ENCODE assay signal across 3 cellular contexts in the genomic region with DNA sequence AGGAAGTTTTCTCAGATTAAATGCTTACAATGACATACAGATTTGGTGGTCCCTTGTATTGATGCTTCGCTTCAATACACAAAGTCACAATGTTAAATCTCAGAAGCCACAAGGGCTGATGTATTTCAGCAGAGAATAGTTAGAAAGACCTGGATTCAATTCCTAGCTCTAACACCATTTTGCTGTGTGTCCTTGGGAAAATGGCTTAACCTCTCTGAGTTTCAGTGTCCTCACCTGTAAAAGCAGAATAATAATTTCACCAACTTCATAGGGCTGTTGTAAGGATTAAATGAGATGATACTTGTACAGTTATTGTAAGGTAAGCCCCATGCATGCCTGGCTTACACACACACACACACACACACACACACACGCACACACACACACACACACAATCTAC.
A peak's percentile ranks its signal among the peaks of the same experiment; 100 is the strongest.
TF ChIP-seq lines count a peak whose summit lies in the region.

No MANE protein-coding gene starts in this region.

TF ChIP-seq in A549, 52 proteins besides CTCF, POLR2A, EP300 and RAD21:
- TF ChIP-seq ZFP36 (IDR thresholded peaks at IDR 0.05; ENCODE audit: borderline replicate concordance, partially characterized antibody) (peak; percentile 55), ESRRA (IDR thresholded peaks at IDR 0.05; ENCODE audit: borderline replicate concordance, low read length) (no peak)

TF ChIP-seq in HEK293, 187 proteins besides CTCF, POLR2A, EP300 and RAD21:
- TF ChIP-seq KLF8 (tag by site-specific recombination; IDR thresholded peaks at IDR 0.05) (no peak), SP2 (tag by site-specific recombination; IDR thresholded peaks at IDR 0.05) (no peak), ZNF510 (tag by site-specific recombination; IDR thresholded peaks at IDR 0.05; ENCODE audit: insufficient replicate concordance) (no peak), ZNF768 (tag by site-specific recombination; IDR thresholded peaks at IDR 0.05) (peak; percentile 85), BCL11A (tag by site-specific recombination; IDR thresholded peaks at IDR 0.05; ENCODE audit: low read depth) (no peak)
- TF ChIP-seq, protein P1, sequence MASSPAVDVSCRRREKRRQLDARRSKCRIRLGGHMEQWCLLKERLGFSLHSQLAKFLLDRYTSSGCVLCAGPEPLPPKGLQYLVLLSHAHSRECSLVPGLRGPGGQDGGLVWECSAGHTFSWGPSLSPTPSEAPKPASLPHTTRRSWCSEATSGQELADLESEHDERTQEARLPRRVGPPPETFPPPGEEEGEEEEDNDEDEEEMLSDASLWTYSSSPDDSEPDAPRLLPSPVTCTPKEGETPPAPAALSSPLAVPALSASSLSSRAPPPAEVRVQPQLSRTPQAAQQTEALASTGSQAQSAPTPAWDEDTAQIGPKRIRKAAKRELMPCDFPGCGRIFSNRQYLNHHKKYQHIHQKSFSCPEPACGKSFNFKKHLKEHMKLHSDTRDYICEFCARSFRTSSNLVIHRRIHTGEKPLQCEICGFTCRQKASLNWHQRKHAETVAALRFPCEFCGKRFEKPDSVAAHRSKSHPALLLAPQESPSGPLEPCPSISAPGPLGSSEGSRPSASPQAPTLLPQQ (tag by site-specific recombination; IDR thresholded peaks at IDR 0.05) = no peak
- TF ChIP-seq, protein P2, sequence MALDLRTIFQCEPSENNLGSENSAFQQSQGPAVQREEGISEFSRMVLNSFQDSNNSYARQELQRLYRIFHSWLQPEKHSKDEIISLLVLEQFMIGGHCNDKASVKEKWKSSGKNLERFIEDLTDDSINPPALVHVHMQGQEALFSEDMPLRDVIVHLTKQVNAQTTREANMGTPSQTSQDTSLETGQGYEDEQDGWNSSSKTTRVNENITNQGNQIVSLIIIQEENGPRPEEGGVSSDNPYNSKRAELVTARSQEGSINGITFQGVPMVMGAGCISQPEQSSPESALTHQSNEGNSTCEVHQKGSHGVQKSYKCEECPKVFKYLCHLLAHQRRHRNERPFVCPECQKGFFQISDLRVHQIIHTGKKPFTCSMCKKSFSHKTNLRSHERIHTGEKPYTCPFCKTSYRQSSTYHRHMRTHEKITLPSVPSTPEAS (tag by site-specific recombination; IDR thresholded peaks at IDR 0.05) = peak; percentile 61; the same call in 1 of the 2 replicates

TF ChIP-seq in K562, 482 proteins besides CTCF, POLR2A, EP300 and RAD21 (continues in another document):
- TF ChIP-seq ZNF143 (CRISPR knock-in tag; IDR thresholded peaks at IDR 0.05) (no peak), TFAM (CRISPR knock-in tag; conservative IDR thresholded peaks at IDR 0.05) (no peak), ZNF589 (CRISPR knock-in tag; IDR thresholded peaks at IDR 0.05; ENCODE audit: low read depth) (no peak), BRF1 (IDR thresholded peaks at IDR 0.05; ENCODE audit: borderline replicate concordance, extremely low read depth, insufficient read length) (no peak), CHCHD3 (CRISPR knock-in tag; IDR thresholded peaks at IDR 0.05) (no peak), POU5F1 (IDR thresholded peaks at IDR 0.05; ENCODE audit: borderline replicate concordance, low read depth, low read length, partially characterized antibody) (no peak), PRPF4 (IDR thresholded peaks at IDR 0.05; ENCODE audit: insufficient read depth, low read depth, low read length, poor library complexity, severe bottlenecking) (no peak), MEIS2 (IDR thresholded peaks at IDR 0.05; ENCODE audit: partially characterized antibody) (no peak), NFE2L1 (tag; IDR thresholded peaks at IDR 0.05; ENCODE audit: borderline replicate concordance, low read depth) (no peak), GABPB2 (CRISPR knock-in tag; conservative IDR thresholded peaks at IDR 0.05) (no peak), ZNF561 (CRISPR knock-in tag; conservative IDR thresholded peaks at IDR 0.05) (no peak), LEF1 (IDR thresholded peaks at IDR 0.05) (no peak), BRD9 (IDR thresholded peaks at IDR 0.05; ENCODE audit: low read depth, partially characterized antibody) (peak; percentile 28), HDAC3 (IDR thresholded peaks at IDR 0.05; ENCODE audit: borderline replicate concordance, partially characterized antibody) (no peak), ZBTB1 (CRISPR knock-in tag; IDR thresholded peaks at IDR 0.05; ENCODE audit: borderline replicate concordance, low read depth) (no peak), SRSF7 (optimal IDR thresholded peaks at IDR 0.05; ENCODE audit: low read depth, low read length) (no peak), HDAC2 (IDR thresholded peaks at IDR 0.05) (peak; percentile 70; the same call in 1 of the 2 replicates), ZNF12 (CRISPR knock-in tag; IDR thresholded peaks at IDR 0.05) (no peak), ZNF57 (CRISPR knock-in tag; IDR thresholded peaks at IDR 0.05) (no peak), PCBP2 (IDR thresholded peaks at IDR 0.05; ENCODE audit: low read depth, low read length, poor library complexity, severe bottlenecking) (no peak), SNRNP70 (optimal IDR thresholded peaks at IDR 0.05; ENCODE audit: low read depth, low read length) (no peak), MTA3 (IDR thresholded peaks at IDR 0.05; ENCODE audit: borderline replicate concordance) (no peak), HLTF (IDR thresholded peaks at IDR 0.05) (no peak), ETS2 (tag; IDR thresholded peaks at IDR 0.05; ENCODE audit: borderline replicate concordance, poor library complexity, severe bottlenecking) (no peak), RCOR1 (IDR thresholded peaks at IDR 0.05; ENCODE audit: borderline replicate concordance in 1 of 2, low read depth in 2 of 2, low read length in 2 of 2) (peak in 1 of 2 experiments; percentile 71; a peak in 2 of 4 replicates), ZKSCAN8 (CRISPR knock-in tag; IDR thresholded peaks at IDR 0.05) (no peak), ZNF717 (CRISPR knock-in tag; IDR thresholded peaks at IDR 0.05) (no peak), KHSRP (IDR thresholded peaks at IDR 0.05) (no peak), XRCC3 (IDR thresholded peaks at IDR 0.05) (no peak), TSC22D4 (tag; IDR thresholded peaks at IDR 0.05) (0 out of 2 replicates have a peak, but pooled peaks have one; percentile 22), ZNF174 (CRISPR knock-in tag; IDR thresholded peaks at IDR 0.05) (no peak), SREBF1 (IDR thresholded peaks at IDR 0.05; ENCODE audit: borderline replicate concordance, low read depth, low read length) (no peak), ADNP (tag; IDR thresholded peaks at IDR 0.05) (peak; percentile 90), ZNF347 (CRISPR knock-in tag; IDR thresholded peaks at IDR 0.05; ENCODE audit: low read depth) (no peak), RBM14 (IDR thresholded peaks at IDR 0.05; ENCODE audit: borderline replicate concordance, insufficient read depth, low read depth, low read length) (no peak), CBFA2T2 (conservative IDR thresholded peaks at IDR 0.05) (no peak), ETV5 (CRISPR knock-in tag; IDR thresholded peaks at IDR 0.05; ENCODE audit: low read depth) (no peak), ZNF140 (CRISPR knock-in tag; IDR thresholded peaks at IDR 0.05) (no peak), CBX1 (IDR thresholded peaks at IDR 0.05; ENCODE audit: low read depth) (peak; percentile 50; the same call in 1 of the 2 replicates), ZNF239 (CRISPR knock-in tag; IDR thresholded peaks at IDR 0.05) (no peak), ZNF76 (CRISPR knock-in tag; IDR thresholded peaks at IDR 0.05; ENCODE audit: borderline replicate concordance) (no peak), SMARCA5 (IDR thresholded peaks at IDR 0.05) (peak; percentile 84), NONO (IDR thresholded peaks at IDR 0.05; ENCODE audit: low read depth in 2 of 2, low read length in 1 of 2) (no peak)
- TF ChIP-seq, protein P3, sequence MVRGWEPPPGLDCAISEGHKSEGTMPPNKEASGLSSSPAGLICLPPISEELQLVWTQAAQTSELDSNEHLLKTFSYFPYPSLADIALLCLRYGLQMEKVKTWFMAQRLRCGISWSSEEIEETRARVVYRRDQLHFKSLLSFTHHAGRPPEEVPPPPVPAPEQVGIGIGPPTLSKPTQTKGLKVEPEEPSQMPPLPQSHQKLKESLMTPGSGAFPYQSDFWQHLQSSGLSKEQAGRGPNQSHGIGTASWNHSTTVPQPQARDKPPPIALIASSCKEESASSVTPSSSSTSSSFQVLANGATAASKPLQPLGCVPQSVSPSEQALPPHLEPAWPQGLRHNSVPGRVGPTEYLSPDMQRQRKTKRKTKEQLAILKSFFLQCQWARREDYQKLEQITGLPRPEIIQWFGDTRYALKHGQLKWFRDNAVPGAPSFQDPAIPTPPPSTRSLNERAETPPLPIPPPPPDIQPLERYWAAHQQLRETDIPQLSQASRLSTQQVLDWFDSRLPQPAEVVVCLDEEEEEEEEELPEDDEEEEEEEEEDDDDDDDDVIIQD (CRISPR knock-in tag; IDR thresholded peaks at IDR 0.05) = no peak
- TF ChIP-seq, protein P4, sequence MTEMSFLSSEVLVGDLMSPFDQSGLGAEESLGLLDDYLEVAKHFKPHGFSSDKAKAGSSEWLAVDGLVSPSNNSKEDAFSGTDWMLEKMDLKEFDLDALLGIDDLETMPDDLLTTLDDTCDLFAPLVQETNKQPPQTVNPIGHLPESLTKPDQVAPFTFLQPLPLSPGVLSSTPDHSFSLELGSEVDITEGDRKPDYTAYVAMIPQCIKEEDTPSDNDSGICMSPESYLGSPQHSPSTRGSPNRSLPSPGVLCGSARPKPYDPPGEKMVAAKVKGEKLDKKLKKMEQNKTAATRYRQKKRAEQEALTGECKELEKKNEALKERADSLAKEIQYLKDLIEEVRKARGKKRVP (CRISPR knock-in tag; IDR thresholded peaks at IDR 0.05) = no peak
- TF ChIP-seq, protein P5, sequence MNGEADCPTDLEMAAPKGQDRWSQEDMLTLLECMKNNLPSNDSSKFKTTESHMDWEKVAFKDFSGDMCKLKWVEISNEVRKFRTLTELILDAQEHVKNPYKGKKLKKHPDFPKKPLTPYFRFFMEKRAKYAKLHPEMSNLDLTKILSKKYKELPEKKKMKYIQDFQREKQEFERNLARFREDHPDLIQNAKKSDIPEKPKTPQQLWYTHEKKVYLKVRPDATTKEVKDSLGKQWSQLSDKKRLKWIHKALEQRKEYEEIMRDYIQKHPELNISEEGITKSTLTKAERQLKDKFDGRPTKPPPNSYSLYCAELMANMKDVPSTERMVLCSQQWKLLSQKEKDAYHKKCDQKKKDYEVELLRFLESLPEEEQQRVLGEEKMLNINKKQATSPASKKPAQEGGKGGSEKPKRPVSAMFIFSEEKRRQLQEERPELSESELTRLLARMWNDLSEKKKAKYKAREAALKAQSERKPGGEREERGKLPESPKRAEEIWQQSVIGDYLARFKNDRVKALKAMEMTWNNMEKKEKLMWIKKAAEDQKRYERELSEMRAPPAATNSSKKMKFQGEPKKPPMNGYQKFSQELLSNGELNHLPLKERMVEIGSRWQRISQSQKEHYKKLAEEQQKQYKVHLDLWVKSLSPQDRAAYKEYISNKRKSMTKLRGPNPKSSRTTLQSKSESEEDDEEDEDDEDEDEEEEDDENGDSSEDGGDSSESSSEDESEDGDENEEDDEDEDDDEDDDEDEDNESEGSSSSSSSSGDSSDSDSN (IDR thresholded peaks at IDR 0.05; ENCODE audit: borderline replicate concordance in 1 of 2, low read depth in 2 of 2, low read length in 2 of 2) = no peak
- TF ChIP-seq, protein P6, sequence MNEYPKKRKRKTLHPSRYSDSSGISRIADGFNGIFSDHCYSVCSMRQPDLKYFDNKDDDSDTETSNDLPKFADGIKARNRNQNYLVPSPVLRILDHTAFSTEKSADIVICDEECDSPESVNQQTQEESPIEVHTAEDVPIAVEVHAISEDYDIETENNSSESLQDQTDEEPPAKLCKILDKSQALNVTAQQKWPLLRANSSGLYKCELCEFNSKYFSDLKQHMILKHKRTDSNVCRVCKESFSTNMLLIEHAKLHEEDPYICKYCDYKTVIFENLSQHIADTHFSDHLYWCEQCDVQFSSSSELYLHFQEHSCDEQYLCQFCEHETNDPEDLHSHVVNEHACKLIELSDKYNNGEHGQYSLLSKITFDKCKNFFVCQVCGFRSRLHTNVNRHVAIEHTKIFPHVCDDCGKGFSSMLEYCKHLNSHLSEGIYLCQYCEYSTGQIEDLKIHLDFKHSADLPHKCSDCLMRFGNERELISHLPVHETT (CRISPR knock-in tag; conservative IDR thresholded peaks at IDR 0.05 in 1 of 2, IDR thresholded peaks at IDR 0.05 in 1 of 2) = no peak
- TF ChIP-seq, protein P7, sequence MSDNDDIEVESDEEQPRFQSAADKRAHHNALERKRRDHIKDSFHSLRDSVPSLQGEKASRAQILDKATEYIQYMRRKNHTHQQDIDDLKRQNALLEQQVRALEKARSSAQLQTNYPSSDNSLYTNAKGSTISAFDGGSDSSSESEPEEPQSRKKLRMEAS (CRISPR knock-in tag; IDR thresholded peaks at IDR 0.05) = no peak
- TF ChIP-seq, protein P8, sequence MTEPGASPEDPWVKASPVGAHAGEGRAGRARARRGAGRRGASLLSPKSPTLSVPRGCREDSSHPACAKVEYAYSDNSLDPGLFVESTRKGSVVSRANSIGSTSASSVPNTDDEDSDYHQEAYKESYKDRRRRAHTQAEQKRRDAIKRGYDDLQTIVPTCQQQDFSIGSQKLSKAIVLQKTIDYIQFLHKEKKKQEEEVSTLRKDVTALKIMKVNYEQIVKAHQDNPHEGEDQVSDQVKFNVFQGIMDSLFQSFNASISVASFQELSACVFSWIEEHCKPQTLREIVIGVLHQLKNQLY (CRISPR knock-in tag; conservative IDR thresholded peaks at IDR 0.05) = no peak
- TF ChIP-seq, protein P9, sequence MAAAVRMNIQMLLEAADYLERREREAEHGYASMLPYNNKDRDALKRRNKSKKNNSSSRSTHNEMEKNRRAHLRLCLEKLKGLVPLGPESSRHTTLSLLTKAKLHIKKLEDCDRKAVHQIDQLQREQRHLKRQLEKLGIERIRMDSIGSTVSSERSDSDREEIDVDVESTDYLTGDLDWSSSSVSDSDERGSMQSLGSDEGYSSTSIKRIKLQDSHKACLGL (CRISPR knock-in tag; IDR thresholded peaks at IDR 0.05; ENCODE audit: borderline replicate concordance, poor library complexity, severe bottlenecking) = no peak
- TF ChIP-seq, protein P10, sequence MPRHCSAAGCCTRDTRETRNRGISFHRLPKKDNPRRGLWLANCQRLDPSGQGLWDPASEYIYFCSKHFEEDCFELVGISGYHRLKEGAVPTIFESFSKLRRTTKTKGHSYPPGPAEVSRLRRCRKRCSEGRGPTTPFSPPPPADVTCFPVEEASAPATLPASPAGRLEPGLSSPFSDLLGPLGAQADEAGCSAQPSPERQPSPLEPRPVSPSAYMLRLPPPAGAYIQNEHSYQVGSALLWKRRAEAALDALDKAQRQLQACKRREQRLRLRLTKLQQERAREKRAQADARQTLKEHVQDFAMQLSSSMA (CRISPR knock-in tag; IDR thresholded peaks at IDR 0.05) = no peak
- TF ChIP-seq, protein P11, sequence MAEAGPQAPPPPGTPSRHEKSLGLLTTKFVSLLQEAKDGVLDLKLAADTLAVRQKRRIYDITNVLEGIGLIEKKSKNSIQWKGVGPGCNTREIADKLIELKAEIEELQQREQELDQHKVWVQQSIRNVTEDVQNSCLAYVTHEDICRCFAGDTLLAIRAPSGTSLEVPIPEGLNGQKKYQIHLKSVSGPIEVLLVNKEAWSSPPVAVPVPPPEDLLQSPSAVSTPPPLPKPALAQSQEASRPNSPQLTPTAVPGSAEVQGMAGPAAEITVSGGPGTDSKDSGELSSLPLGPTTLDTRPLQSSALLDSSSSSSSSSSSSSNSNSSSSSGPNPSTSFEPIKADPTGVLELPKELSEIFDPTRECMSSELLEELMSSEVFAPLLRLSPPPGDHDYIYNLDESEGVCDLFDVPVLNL (CRISPR knock-in tag; IDR thresholded peaks at IDR 0.05; ENCODE audit: low read depth) = no peak
- TF ChIP-seq, protein P12, sequence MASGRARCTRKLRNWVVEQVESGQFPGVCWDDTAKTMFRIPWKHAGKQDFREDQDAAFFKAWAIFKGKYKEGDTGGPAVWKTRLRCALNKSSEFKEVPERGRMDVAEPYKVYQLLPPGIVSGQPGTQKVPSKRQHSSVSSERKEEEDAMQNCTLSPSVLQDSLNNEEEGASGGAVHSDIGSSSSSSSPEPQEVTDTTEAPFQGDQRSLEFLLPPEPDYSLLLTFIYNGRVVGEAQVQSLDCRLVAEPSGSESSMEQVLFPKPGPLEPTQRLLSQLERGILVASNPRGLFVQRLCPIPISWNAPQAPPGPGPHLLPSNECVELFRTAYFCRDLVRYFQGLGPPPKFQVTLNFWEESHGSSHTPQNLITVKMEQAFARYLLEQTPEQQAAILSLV (tag; IDR thresholded peaks at IDR 0.05) = no peak
